16 cellular contexts compared by ENCODE assay signal in the genomic region with DNA sequence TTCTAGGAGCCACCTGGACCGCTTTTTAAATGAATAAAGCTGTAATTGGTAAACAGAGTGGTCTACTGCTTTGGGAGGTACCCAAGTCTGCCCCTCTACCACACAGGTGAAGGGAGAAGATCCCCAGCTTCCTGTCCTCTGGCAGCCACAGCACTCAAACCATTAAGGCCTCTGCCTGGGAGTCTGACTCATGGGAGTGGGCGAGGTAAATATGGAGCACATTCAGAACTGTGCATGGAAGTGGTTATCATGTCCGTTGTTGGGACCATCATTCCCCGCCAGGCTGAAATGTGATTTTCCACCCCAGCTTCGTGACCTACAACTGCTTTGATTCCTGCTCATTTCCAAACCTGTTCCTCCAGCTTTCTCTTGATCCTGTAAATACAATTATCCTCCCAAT.
"Had no signal": no experiment of that assay in that cellular context is flagged by ENCODE, and none has a peak within 500 bp of the region (broad histone marks: within the 10 kb centered on the region; RNA-seq: fewer than 3 reads in every experiment).

No MANE protein-coding gene starts in this region.

- H3K4me3 ChIP-seq: esophagus muscularis mucosa, mucosa of descending colon, skin epidermis, tibial nerve, vagina had no signal

- H3K4me1 Mint-ChIP-seq: activated naive CD8-positive, alpha-beta T cell treated with anti-CD3 and anti-CD28 coated beads, Interleukin-2, amount 10 ng/mL, durations not matched to agents 7 days and 5 days; naive thymus-derived CD8-positive, alpha-beta T cell; stimulated activated naive B cell treated with anti-CD40 and anti-IgM and Interleukin-4, amounts not matched to agents 10 μg/mL and 1 μg/mL and 100 μg/mL, for 72 hours had no signal

- H3K9me3 Mint-ChIP-seq: activated CD8-positive, alpha-beta T cell treated with anti-CD3 and anti-CD28 coated beads for 36 hours; activated naive CD8-positive, alpha-beta T cell treated with anti-CD3 and anti-CD28 coated beads, Interleukin-2, amount 10 ng/mL, durations not matched to agents 7 days and 5 days; activated T-cell treated with anti-CD3 and anti-CD28 coated beads, Interleukin-2, amount 50 U/mL, for 72 hours; WTC11 had no signal

- H3K27ac ChIP-seq: esophagus muscularis mucosa, skin epidermis, tibial nerve, vagina had no signal

- H3K9me3 ChIP-seq: esophagus muscularis mucosa, mucosa of descending colon, tibial nerve, vagina had no signal

- DNase-seq: activated CD4-positive, alpha-beta T cell treated with anti-CD3 and anti-CD28 coated beads for 4 hours; activated CD8-positive, alpha-beta memory T cell treated with anti-CD3 and anti-CD28 coated beads, Interleukin-2, amount 50 U/mL, for 48 hours; activated CD8-positive, alpha-beta T cell treated with anti-CD3 and anti-CD28 coated beads for 36 hours; activated naive CD8-positive, alpha-beta T cell treated with anti-CD3 and anti-CD28 coated beads, Interleukin-2, amount 10 ng/mL, durations not matched to agents 7 days and 5 days; activated T-cell treated with anti-CD3 and anti-CD28 coated beads, Interleukin-2, amount 50 U/mL, for 72 hours; mucosa of descending colon; naive thymus-derived CD8-positive, alpha-beta T cell; stimulated activated CD4-positive, alpha-beta T cell treated with anti-CD3 and anti-CD28 coated beads, Interleukin-15, amount 100 ng/mL, for 24 hours; stimulated activated CD4-positive, alpha-beta T cell treated with anti-CD3 and anti-CD28 coated beads, Interleukin-4, amount 100 ng/mL, for 1 hour; stimulated activated naive B cell treated with anti-CD40 and anti-IgM and Interleukin-4, amounts not matched to agents 10 μg/mL and 1 μg/mL and 100 μg/mL, for 72 hours; T-helper 2 cell had no signal

- H3K4me1 ChIP-seq: esophagus muscularis mucosa, vagina had no signal

- H3K36me3 ChIP-seq: esophagus muscularis mucosa, tibial nerve, vagina had no signal

- H3K27ac Mint-ChIP-seq: activated CD8-positive, alpha-beta T cell treated with anti-CD3 and anti-CD28 coated beads for 36 hours; activated naive CD8-positive, alpha-beta T cell treated with anti-CD3 and anti-CD28 coated beads, Interleukin-2, amount 10 ng/mL, durations not matched to agents 7 days and 5 days; activated T-cell treated with anti-CD3 and anti-CD28 coated beads, Interleukin-2, amount 50 U/mL, for 72 hours; naive thymus-derived CD8-positive, alpha-beta T cell; stimulated activated naive B cell treated with anti-CD40 and anti-IgM and Interleukin-4, amounts not matched to agents 10 μg/mL and 1 μg/mL and 100 μg/mL, for 72 hours; WTC11 had no signal

- H3K27me3 ChIP-seq: esophagus muscularis mucosa, tibial nerve, vagina had no signal

- ATAC-seq: activated CD8-positive, alpha-beta T cell treated with anti-CD3 and anti-CD28 coated beads for 36 hours; activated T-cell treated with anti-CD3 and anti-CD28 coated beads, Interleukin-2, amount 50 U/mL, for 72 hours; mucosa of descending colon; naive thymus-derived CD8-positive, alpha-beta T cell; stimulated activated naive B cell treated with anti-CD40 and anti-IgM and Interleukin-4, amounts not matched to agents 10 μg/mL and 1 μg/mL and 100 μg/mL, for 72 hours; WTC11 had no signal

- H3K4me3 Mint-ChIP-seq: activated CD8-positive, alpha-beta T cell treated with anti-CD3 and anti-CD28 coated beads for 36 hours; activated naive CD8-positive, alpha-beta T cell treated with anti-CD3 and anti-CD28 coated beads, Interleukin-2, amount 10 ng/mL, durations not matched to agents 7 days and 5 days; activated T-cell treated with anti-CD3 and anti-CD28 coated beads, Interleukin-2, amount 50 U/mL, for 72 hours; naive thymus-derived CD8-positive, alpha-beta T cell; stimulated activated naive B cell treated with anti-CD40 and anti-IgM and Interleukin-4, amounts not matched to agents 10 μg/mL and 1 μg/mL and 100 μg/mL, for 72 hours; WTC11 had no signal

- H3K36me3 Mint-ChIP-seq: activated naive CD8-positive, alpha-beta T cell treated with anti-CD3 and anti-CD28 coated beads, Interleukin-2, amount 10 ng/mL, durations not matched to agents 7 days and 5 days; naive thymus-derived CD8-positive, alpha-beta T cell; stimulated activated naive B cell treated with anti-CD40 and anti-IgM and Interleukin-4, amounts not matched to agents 10 μg/mL and 1 μg/mL and 100 μg/mL, for 72 hours; WTC11 had no signal
